Comparison of ENCODE assay signal across 15 cellular contexts in genomic region chr12:68106160-68106559, GRCh38. TPM values are rescaled to one million over a fixed set of nuclear protein-coding genes. Genes with fewer than 3 reads are reported as not detected.
DNase-seq lines count a peak whose midpoint lies in the region; TF ChIP-seq lines count a peak whose summit lies in the region.
"Had no signal": no experiment of that assay in that cellular context is flagged by ENCODE, and none has a peak within 500 bp of the region (broad histone marks: within the 10 kb centered on the region; RNA-seq: fewer than 3 reads in every experiment).

No MANE protein-coding gene starts in this region.

- DNase-seq in AG09309 (ENCODE audit: low read depth) (peak; percentile 20), HT-29 (ENCODE audit: low spot score) (peak; percentile 45), astrocyte of the spinal cord (ENCODE audit: low read depth, low spot score) (peak; percentile 72), kidney glomerular epithelial cell (lab: John Stamatoyannopoulos, UW) (peak; percentile 49), COLO668 (lab: John Stamatoyannopoulos, UW; ENCODE audit: unreplicated experiment) (no peak), NOMO-1 treated with DMSO at 0.1 percent for 48 hours (lab: John Stamatoyannopoulos, UW; ENCODE audit: unreplicated experiment) (no peak), NCI-H748 treated with DMSO at 0.1 percent for 48 hours (lab: John Stamatoyannopoulos, UW) (no peak)
- DNase-seq in activated CD4-positive, CD25-positive, alpha-beta regulatory T cell treated with anti-CD3 and anti-CD28 coated beads, Interleukin-2, amount 50 U/mL, for 72 hours: no peak
- DNase-seq: activated CD4-positive, alpha-beta T cell treated with anti-CD3 and anti-CD28 coated beads, Interleukin-2, amount 50 U/mL, for 4 hours; GF-D8; KG1; midbrain; stimulated activated CD4-positive, alpha-beta T cell treated with anti-CD3 and anti-CD28 coated beads, Interleukin-1b, Interleukin-23, amount 100 ng/mL, for 48 hours had no signal

- TF ChIP-seq CTCF in AG09309 (IDR thresholded peaks at IDR 0.05; ENCODE audit: control insufficient read depth, insufficient read depth, low read depth, low read length, missing control alignments) (no peak), astrocyte of the spinal cord (IDR thresholded peaks at IDR 0.05; ENCODE audit: low read depth, low read length) (no peak)

- H3K4me3 ChIP-seq in AG09309 (ENCODE audit: control insufficient read depth, low read depth, low read length): no peak overlapping the region
- no peak overlapping the region for H3K4me3 ChIP-seq in astrocyte of the spinal cord (ENCODE audit: low read depth, low read length)
- H3K4me3 ChIP-seq: BLaER1 had no signal

- in situ Hi-C loops in astrocyte of the spinal cord (cut with HindIII; ENCODE audit: low sequenced_read_pairs): no loop called here

RNA-seq across cellular contexts. Expression of gene IFNG, which starts 53.4 kb away (rescaled TPM):
- not detected in 2 replicates for total RNA-seq in HT-29 (2014; rRNA removed; shearing (Covaris generic))
- total RNA-seq: cardiac septum had no signal

Comparison
In these comparisons a context has a peak if more than half of its experiments do, and no peak if none do; other contexts are left out.
1. DNase-seq: peak in AG09309 (single experiment), HT-29 (single experiment), astrocyte of the spinal cord (single experiment) and kidney glomerular epithelial cell (single experiment); none in COLO668 (single experiment), activated CD4-positive, CD25-positive, alpha-beta regulatory T cell treated with anti-CD3 and anti-CD28 coated beads, Interleukin-2, amount 50 U/mL, for 72 hours (single experiment), NOMO-1 treated with DMSO at 0.1 percent for 48 hours (single experiment) and NCI-H748 treated with DMSO at 0.1 percent for 48 hours (single experiment).